ENCODE assay signal across 2 cellular contexts in genomic region chr19:4042731-4043082, GRCh38.
A peak's percentile ranks its signal among the peaks of the same experiment; 100 is the strongest.
TF ChIP-seq lines count a peak whose summit lies in the region.

No MANE protein-coding gene starts in this region.

TF ChIP-seq in HEK293, 187 proteins besides CTCF, POLR2A, EP300 and RAD21:
- TF ChIP-seq ZSCAN5A (tag by site-specific recombination; IDR thresholded peaks at IDR 0.05) = no peak
- TF ChIP-seq, protein P1, sequence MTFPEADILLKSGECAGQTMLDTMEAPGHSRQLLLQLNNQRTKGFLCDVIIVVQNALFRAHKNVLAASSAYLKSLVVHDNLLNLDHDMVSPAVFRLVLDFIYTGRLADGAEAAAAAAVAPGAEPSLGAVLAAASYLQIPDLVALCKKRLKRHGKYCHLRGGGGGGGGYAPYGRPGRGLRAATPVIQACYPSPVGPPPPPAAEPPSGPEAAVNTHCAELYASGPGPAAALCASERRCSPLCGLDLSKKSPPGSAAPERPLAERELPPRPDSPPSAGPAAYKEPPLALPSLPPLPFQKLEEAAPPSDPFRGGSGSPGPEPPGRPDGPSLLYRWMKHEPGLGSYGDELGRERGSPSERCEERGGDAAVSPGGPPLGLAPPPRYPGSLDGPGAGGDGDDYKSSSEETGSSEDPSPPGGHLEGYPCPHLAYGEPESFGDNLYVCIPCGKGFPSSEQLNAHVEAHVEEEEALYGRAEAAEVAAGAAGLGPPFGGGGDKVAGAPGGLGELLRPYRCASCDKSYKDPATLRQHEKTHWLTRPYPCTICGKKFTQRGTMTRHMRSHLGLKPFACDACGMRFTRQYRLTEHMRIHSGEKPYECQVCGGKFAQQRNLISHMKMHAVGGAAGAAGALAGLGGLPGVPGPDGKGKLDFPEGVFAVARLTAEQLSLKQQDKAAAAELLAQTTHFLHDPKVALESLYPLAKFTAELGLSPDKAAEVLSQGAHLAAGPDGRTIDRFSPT (tag by site-specific recombination; IDR thresholded peaks at IDR 0.05) = peak; percentile 66
- no peak for TF ChIP-seq ZIC2 (tag by site-specific recombination; IDR thresholded peaks at IDR 0.05)
- TF ChIP-seq ZNF23 (tag by site-specific recombination; IDR thresholded peaks at IDR 0.05; ENCODE audit: borderline replicate concordance) = no peak
- TF ChIP-seq GLIS1 (tag by site-specific recombination; IDR thresholded peaks at IDR 0.05) = peak; percentile 25; the same call in 1 of the 2 replicates

TF ChIP-seq in K562, 482 proteins besides CTCF, POLR2A, EP300 and RAD21:
- TF ChIP-seq HNRNPL (IDR thresholded peaks at IDR 0.05; ENCODE audit: low read depth, low read length) = 0 out of 2 replicates have a peak, but pooled peaks have one; percentile 34
- no peak for TF ChIP-seq SMAD2 (IDR thresholded peaks at IDR 0.05; ENCODE audit: low read depth, low read length)
- no peak for TF ChIP-seq GABPA (tag; conservative IDR thresholded peaks at IDR 0.05; ENCODE audit: low read depth)
- TF ChIP-seq CSDE1 (IDR thresholded peaks at IDR 0.05) = no peak
- TF ChIP-seq RHOXF2B (CRISPR knock-in tag; conservative IDR thresholded peaks at IDR 0.05) = no peak
- no peak for TF ChIP-seq IRF1 (CRISPR knock-in tag; IDR thresholded peaks at IDR 0.05; ENCODE audit: borderline replicate concordance)
- no peak for TF ChIP-seq NFATC3 (IDR thresholded peaks at IDR 0.05)
- TF ChIP-seq HDAC1 (IDR thresholded peaks at IDR 0.05) = no peak
- TF ChIP-seq HNRNPLL (IDR thresholded peaks at IDR 0.05; ENCODE audit: low read depth, low read length, poor library complexity, severe bottlenecking) = no peak
- no peak for TF ChIP-seq PPARD (CRISPR knock-in tag; IDR thresholded peaks at IDR 0.05)
- no peak for TF ChIP-seq DNMT1 (IDR thresholded peaks at IDR 0.05)
- TF ChIP-seq RBFOX2 (IDR thresholded peaks at IDR 0.05; ENCODE audit: low read depth, low read length) = 0 out of 2 replicates have a peak, but pooled peaks have one; percentile 13
- TF ChIP-seq HCFC1 (IDR thresholded peaks at IDR 0.05; ENCODE audit: low read depth, low read length) = no peak
- TF ChIP-seq, protein P2, sequence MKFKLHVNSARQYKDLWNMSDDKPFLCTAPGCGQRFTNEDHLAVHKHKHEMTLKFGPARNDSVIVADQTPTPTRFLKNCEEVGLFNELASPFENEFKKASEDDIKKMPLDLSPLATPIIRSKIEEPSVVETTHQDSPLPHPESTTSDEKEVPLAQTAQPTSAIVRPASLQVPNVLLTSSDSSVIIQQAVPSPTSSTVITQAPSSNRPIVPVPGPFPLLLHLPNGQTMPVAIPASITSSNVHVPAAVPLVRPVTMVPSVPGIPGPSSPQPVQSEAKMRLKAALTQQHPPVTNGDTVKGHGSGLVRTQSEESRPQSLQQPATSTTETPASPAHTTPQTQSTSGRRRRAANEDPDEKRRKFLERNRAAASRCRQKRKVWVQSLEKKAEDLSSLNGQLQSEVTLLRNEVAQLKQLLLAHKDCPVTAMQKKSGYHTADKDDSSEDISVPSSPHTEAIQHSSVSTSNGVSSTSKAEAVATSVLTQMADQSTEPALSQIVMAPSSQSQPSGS (CRISPR knock-in tag; IDR thresholded peaks at IDR 0.05) = no peak
- no peak for TF ChIP-seq CREM (IDR thresholded peaks at IDR 0.05; ENCODE audit: low read depth)
- TF ChIP-seq TGIF2 (CRISPR knock-in tag; IDR thresholded peaks at IDR 0.05) = no peak
- TF ChIP-seq SUPT5H (IDR thresholded peaks at IDR 0.05) = no peak; the same call in 1 of the 2 replicates
- TF ChIP-seq, protein P3, sequence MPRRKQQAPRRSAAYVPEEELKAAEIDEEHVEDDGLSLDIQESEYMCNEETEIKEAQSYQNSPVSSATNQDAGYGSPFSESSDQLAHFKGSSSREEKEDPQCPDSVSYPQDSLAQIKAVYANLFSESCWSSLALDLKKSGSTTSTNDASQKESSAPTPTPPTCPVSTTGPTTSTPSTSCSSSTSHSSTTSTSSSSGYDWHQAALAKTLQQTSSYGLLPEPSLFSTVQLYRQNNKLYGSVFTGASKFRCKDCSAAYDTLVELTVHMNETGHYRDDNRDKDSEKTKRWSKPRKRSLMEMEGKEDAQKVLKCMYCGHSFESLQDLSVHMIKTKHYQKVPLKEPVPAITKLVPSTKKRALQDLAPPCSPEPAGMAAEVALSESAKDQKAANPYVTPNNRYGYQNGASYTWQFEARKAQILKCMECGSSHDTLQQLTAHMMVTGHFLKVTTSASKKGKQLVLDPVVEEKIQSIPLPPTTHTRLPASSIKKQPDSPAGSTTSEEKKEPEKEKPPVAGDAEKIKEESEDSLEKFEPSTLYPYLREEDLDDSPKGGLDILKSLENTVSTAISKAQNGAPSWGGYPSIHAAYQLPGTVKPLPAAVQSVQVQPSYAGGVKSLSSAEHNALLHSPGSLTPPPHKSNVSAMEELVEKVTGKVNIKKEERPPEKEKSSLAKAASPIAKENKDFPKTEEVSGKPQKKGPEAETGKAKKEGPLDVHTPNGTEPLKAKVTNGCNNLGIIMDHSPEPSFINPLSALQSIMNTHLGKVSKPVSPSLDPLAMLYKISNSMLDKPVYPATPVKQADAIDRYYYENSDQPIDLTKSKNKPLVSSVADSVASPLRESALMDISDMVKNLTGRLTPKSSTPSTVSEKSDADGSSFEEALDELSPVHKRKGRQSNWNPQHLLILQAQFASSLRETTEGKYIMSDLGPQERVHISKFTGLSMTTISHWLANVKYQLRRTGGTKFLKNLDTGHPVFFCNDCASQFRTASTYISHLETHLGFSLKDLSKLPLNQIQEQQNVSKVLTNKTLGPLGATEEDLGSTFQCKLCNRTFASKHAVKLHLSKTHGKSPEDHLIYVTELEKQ (CRISPR knock-in tag; IDR thresholded peaks at IDR 0.05) = no peak
- TF ChIP-seq, protein P4, sequence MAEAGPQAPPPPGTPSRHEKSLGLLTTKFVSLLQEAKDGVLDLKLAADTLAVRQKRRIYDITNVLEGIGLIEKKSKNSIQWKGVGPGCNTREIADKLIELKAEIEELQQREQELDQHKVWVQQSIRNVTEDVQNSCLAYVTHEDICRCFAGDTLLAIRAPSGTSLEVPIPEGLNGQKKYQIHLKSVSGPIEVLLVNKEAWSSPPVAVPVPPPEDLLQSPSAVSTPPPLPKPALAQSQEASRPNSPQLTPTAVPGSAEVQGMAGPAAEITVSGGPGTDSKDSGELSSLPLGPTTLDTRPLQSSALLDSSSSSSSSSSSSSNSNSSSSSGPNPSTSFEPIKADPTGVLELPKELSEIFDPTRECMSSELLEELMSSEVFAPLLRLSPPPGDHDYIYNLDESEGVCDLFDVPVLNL (CRISPR knock-in tag; IDR thresholded peaks at IDR 0.05; ENCODE audit: low read depth) = no peak
- TF ChIP-seq ZNF274 (IDR thresholded peaks at IDR 0.05; ENCODE audit: borderline replicate concordance, low read depth, low read length) = no peak
- TF ChIP-seq NONO (IDR thresholded peaks at IDR 0.05; ENCODE audit: low read depth in 2 of 2, low read length in 1 of 2) = no peak
- no peak for TF ChIP-seq CBX3 (IDR thresholded peaks at IDR 0.05; ENCODE audit: borderline replicate concordance in 1 of 2, low read length in 2 of 2)
- no peak for TF ChIP-seq ZNF277 (CRISPR knock-in tag; IDR thresholded peaks at IDR 0.05; ENCODE audit: borderline replicate concordance)
- TF ChIP-seq SIRT6 (IDR thresholded peaks at IDR 0.05; ENCODE audit: low read depth, low read length) = no peak
- no peak for TF ChIP-seq ZNF282 (CRISPR knock-in tag; IDR thresholded peaks at IDR 0.05)
- TF ChIP-seq POLR2G (IDR thresholded peaks at IDR 0.05; ENCODE audit: low read depth, low read length) = peak; percentile 60; the same call in 1 of the 2 replicates
- TF ChIP-seq RBM22 (IDR thresholded peaks at IDR 0.05; ENCODE audit: low read depth, low read length, poor library complexity, severe bottlenecking) = peak; percentile 52
- TF ChIP-seq NFIC (IDR thresholded peaks at IDR 0.05) = no peak
